Comparison of ENCODE assay signal across 21 cellular contexts in the genomic region with DNA sequence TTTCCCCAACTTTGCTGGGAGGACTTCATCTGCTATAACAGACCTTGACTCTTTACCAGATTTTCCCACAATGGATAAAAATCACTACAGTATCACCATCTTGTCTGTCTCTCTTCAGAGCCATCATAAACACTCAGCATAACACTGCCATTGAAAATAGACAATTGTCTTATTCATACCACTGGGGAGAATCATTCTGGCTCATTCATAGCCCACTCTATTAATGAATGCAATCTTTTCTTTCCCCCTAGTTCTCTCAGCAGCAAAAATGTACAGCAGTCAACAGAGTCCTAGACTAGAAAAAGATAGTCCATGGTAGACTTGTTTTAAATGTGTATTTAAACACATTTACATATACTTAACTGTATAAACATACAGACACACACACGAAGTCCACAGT.
"Had no signal": no experiment of that assay in that cellular context is flagged by ENCODE, and none has a peak within 500 bp of the region (broad histone marks: within the 10 kb centered on the region; RNA-seq: fewer than 3 reads in every experiment).

No MANE protein-coding gene starts in this region.

- H3K27ac ChIP-seq: SJSA1, WERI-Rb-1 had no signal

- DNase-seq: activated CD4-positive, alpha-beta memory T cell treated with anti-CD3 and anti-CD28 coated beads, Interleukin-2, amount 10 ng/mL, durations not matched to agents 7 days and 5 days; activated CD4-positive, alpha-beta T cell treated with anti-CD3 and anti-CD28 coated beads for 36 hours; activated CD4-positive, alpha-beta T cell treated with anti-CD3 and anti-CD28 coated beads, Interleukin-2, amount 50 U/mL, for 1 hour; activated gamma-delta T cell; activated naive CD4-positive, alpha-beta T cell treated with anti-CD3 and anti-CD28 coated beads for 36 hours; activated T-cell treated with anti-CD3 and anti-CD28 coated beads for 4 hours; activated T-cell treated with anti-CD3 and anti-CD28 coated beads, Interleukin-2, amount 50 U/mL, for 48 hours; amygdala; MM.1S; NCI-H1105; NCI-H1436; NCI-H1694 treated with DMSO at 0.1 percent for 48 hours; NCI-H2029 treated with DMSO at 0.1 percent for 48 hours; NCI-H510A treated with DMSO at 0.1 percent for 48 hours; NCI-H69; NK-92 treated with Interleukin-12 subunit alpha and Interleukin-12 subunit beta, amount 100 ng/mL, for 24 hours; PC-3; SHP77; WERI-Rb-1 had no signal

- H3K4me3 ChIP-seq: SJSA1 had no signal

- ATAC-seq: activated CD4-positive, alpha-beta T cell treated with anti-CD3 and anti-CD28 coated beads for 36 hours; activated T-helper 17 cell treated with anti-CD3 and anti-CD28 coated beads, Interleukin-2, amount 50 U/mL, for 72 hours; PC-3 had no signal

- H3K36me3 ChIP-seq: SJSA1, WERI-Rb-1 had no signal

- H3K27me3 ChIP-seq: SJSA1 had no signal

- H3K9me3 ChIP-seq: SJSA1 had no signal

- H3K4me1 ChIP-seq: SJSA1 had no signal
